ENCODE assay signal across 10 cellular contexts in genomic region chr15:82537351-82537908, GRCh38. TPM values are rescaled to one million over a fixed set of nuclear protein-coding genes. Genes with fewer than 3 reads are reported as not detected.
DNase-seq lines count a peak whose midpoint lies in the region; ATAC-seq and TF ChIP-seq lines count a peak whose summit lies in the region.
"Had no signal": no experiment of that assay in that cellular context is flagged by ENCODE, and none has a peak within 500 bp of the region (broad histone marks: within the 10 kb centered on the region; RNA-seq: fewer than 3 reads in every experiment).

No MANE protein-coding gene starts in this region.

- H3K4me1 ChIP-seq in CD4-positive, alpha-beta memory T cell (ENCODE audit: insufficient read depth, low read length) = peaks cover 26% of the 10 kb centered on the region
- H3K4me1 ChIP-seq in HEK293 (ENCODE audit: control insufficient read depth, insufficient read depth, low read length) (peaks cover 6% of the 10 kb centered on the region), mesodermal cell (ENCODE audit: control insufficient read depth, insufficient read depth, low read length, poor library complexity, severe bottlenecking) (peaks cover 10% of the 10 kb centered on the region), gastrocnemius medialis (peaks cover 8 to 11% of the 10 kb centered on the region in 2 donors)

- peak overlapping the region; percentile 83 for H3K27ac ChIP-seq in CD4-positive, alpha-beta memory T cell (ENCODE audit: low read depth, low read length)
- H3K27ac ChIP-seq in HEK293 (ENCODE audit: extremely low read depth, low read depth, low read length) = peak overlapping the region; percentile 27
- peak overlapping the region; percentile 62 for H3K27ac ChIP-seq in mesodermal cell (ENCODE audit: low read depth, low read length, severe bottlenecking)
- H3K27ac ChIP-seq in gastrocnemius medialis = peak overlapping the region in 2 of 4 donors; percentile 28 to 66

- no peaks in the 10 kb centered on the region for H3K27me3 Mint-ChIP-seq in CD4-positive, alpha-beta memory T cell
- H3K27me3 Mint-ChIP-seq in activated T-cell treated with anti-CD3 and anti-CD28 coated beads, Interleukin-2, amount 50 U/mL, for 72 hours (ENCODE audit: low read depth) = no peaks in the 10 kb centered on the region

- no peaks in the 10 kb centered on the region for H3K9me3 ChIP-seq in CD4-positive, alpha-beta memory T cell (ENCODE audit: control insufficient read depth in 1 of 2, low read length in 2 of 2)
- no peaks in the 10 kb centered on the region for H3K9me3 ChIP-seq in HEK293 (ENCODE audit: control insufficient read depth, insufficient read depth, low read depth, low read length)
- no peaks in the 10 kb centered on the region for H3K9me3 ChIP-seq in mesodermal cell (ENCODE audit: control insufficient read depth, low read length)
- no peaks in the 10 kb centered on the region for H3K9me3 ChIP-seq in gastrocnemius medialis

- no peak for TF ChIP-seq POLR2A in gastrocnemius medialis (IDR thresholded peaks at IDR 0.05)

- peaks cover 48 to 75% of the 10 kb centered on the region in 2 donors for H3K36me3 Mint-ChIP-seq in CD4-positive, alpha-beta memory T cell
- peaks cover 29 to 49% of the 10 kb centered on the region in 2 donors for H3K36me3 Mint-ChIP-seq in activated T-cell treated with anti-CD3 and anti-CD28 coated beads, Interleukin-2, amount 50 U/mL, for 72 hours (ENCODE audit: insufficient read depth in 2 of 2)

- H3K4me1 Mint-ChIP-seq in CD4-positive, alpha-beta memory T cell = peaks cover 12 to 39% (median 24%) of the 10 kb centered on the region in 4 donors
- peaks cover 51% of the 10 kb centered on the region for H3K4me1 Mint-ChIP-seq in activated T-cell treated with anti-CD3 and anti-CD28 coated beads, Interleukin-2, amount 50 U/mL, for 72 hours (ENCODE audit: low read depth)

- no peaks in the 10 kb centered on the region for H3K9me3 Mint-ChIP-seq in CD4-positive, alpha-beta memory T cell
- no peaks in the 10 kb centered on the region for H3K9me3 Mint-ChIP-seq in activated T-cell treated with anti-CD3 and anti-CD28 coated beads, Interleukin-2, amount 50 U/mL, for 72 hours

- WGBS in mesodermal cell (ENCODE audit: insufficient coverage in 2 of 2), 2 experiments = 93 to 100% methylated on average over 1 to 3 of the region's 4 CpGs

- H3K27ac Mint-ChIP-seq in CD4-positive, alpha-beta memory T cell = peak overlapping the region in 5 of 7 donors; percentile 63 to 98 (median 75)
- H3K27ac Mint-ChIP-seq in activated T-cell treated with anti-CD3 and anti-CD28 coated beads, Interleukin-2, amount 50 U/mL, for 72 hours = peak overlapping the region; percentile 94

- TF ChIP-seq CTCF in HEK293 (tag by site-specific recombination; IDR thresholded peaks at IDR 0.05) (no peak), gastrocnemius medialis (IDR thresholded peaks at IDR 0.05 in 4 of 5, conservative IDR thresholded peaks at IDR 0.05 in 1 of 5) (no peak)

- POLR2A ChIA-PET in CD4-positive, alpha-beta memory T cell (lab: Charles Lee; ENCODE audit: partially characterized antibody) = no interaction called here
- POLR2A ChIA-PET in HEK293 (lab: Yijun Ruan, JAX) = no interaction called here

- no peak for DNase-seq in CD4-positive, alpha-beta memory T cell
- DNase-seq in activated T-cell treated with anti-CD3 and anti-CD28 coated beads, Interleukin-2, amount 50 U/mL, for 72 hours = no peak
- no peak for DNase-seq in stimulated activated CD4-positive, alpha-beta T cell treated with anti-CD3 and anti-CD28 coated beads, Interleukin-4, amount 100 ng/mL, for 4 hours
- no peak for DNase-seq in NCI-H1092 (lab: John Stamatoyannopoulos, UW)
- DNase-seq in gastrocnemius medialis = no peak
- DNase-seq in NOMO-1 treated with DMSO at 0.1 percent for 48 hours (lab: John Stamatoyannopoulos, UW; ENCODE audit: unreplicated experiment) = no peak
- DNase-seq: activated gamma-delta T cell treated with Interleukin-2 at 50 U/mL for 16 hours, nucleus accumbens had no signal

- CTCF ChIA-PET in CD4-positive, alpha-beta memory T cell (lab: Charles Lee; ENCODE audit: partially characterized antibody) = interaction anchor here (1.5 to 3.3 kb wide), 2 partner anchors 9 to 463 kb away, joined by 4 to 11 read pairs; no protein-coding TSS in a partner anchor
- CTCF ChIA-PET in HEK293 (lab: Yijun Ruan, JAX) = interaction anchor here (1.1 kb wide), 1 partner anchor 9 kb away, joined by 3 read pairs; no protein-coding TSS in a partner anchor

- H3K27me3 ChIP-seq in CD4-positive, alpha-beta memory T cell (ENCODE audit: insufficient read depth, low read length) = no peaks in the 10 kb centered on the region
- no peaks in the 10 kb centered on the region for H3K27me3 ChIP-seq in gastrocnemius medialis

- intact Hi-C loops in CD4-positive, alpha-beta memory T cell (cut with micrococcal nuclease) = no loop called here
- intact Hi-C loops in gastrocnemius medialis (cut with DNase I; ENCODE audit: low total_unique reads) = loop anchor here (10.0 kb wide), 1 partner anchor 477 kb away; the partner anchor contains the start of gene C15orf40

- H3K4me3 ChIP-seq in CD4-positive, alpha-beta memory T cell (ENCODE audit: low read length in 2 of 2) = no peak overlapping the region
- H3K4me3 ChIP-seq in HEK293 (ENCODE audit: low read depth, low read length) (no peak overlapping the region), mesodermal cell (ENCODE audit: extremely low read depth, insufficient read depth, low read length, poor library complexity, severe bottlenecking) (no peak overlapping the region), gastrocnemius medialis (no peak overlapping the region)

- peak; percentile 11 to 22 for ATAC-seq in activated T-cell treated with anti-CD3 and anti-CD28 coated beads, Interleukin-2, amount 50 U/mL, for 72 hours (replicated peaks in 1 of 2)
- ATAC-seq in gastrocnemius medialis = no peak

- in situ Hi-C loops in gastrocnemius medialis (cut with MboI; ENCODE audit: low sequenced_read_pairs in 4 of 4) = loop anchor here (10.0 to 25.0 kb wide), 5 partner anchors 200 to 575 kb away; partner anchors contain the start of genes FSD2 (in 2 of the 4), WHAMM (in 2 of the 4), C15orf40 (in 1 of the 4) and TM6SF1 (in 1 of the 4)

- peak overlapping the region in 6 of 8 donors; percentile 36 to 68 (median 63) for H3K4me3 Mint-ChIP-seq in CD4-positive, alpha-beta memory T cell
- peak overlapping the region; percentile 94 to 95 for H3K4me3 Mint-ChIP-seq in activated T-cell treated with anti-CD3 and anti-CD28 coated beads, Interleukin-2, amount 50 U/mL, for 72 hours

- H3K36me3 ChIP-seq in CD4-positive, alpha-beta memory T cell (ENCODE audit: insufficient read depth, low read length) = peaks cover 34% of the 10 kb centered on the region
- H3K36me3 ChIP-seq in HEK293 (ENCODE audit: control insufficient read depth in 2 of 2, insufficient read depth in 1 of 2, low read length in 2 of 2) (peaks cover 38 to 70% of the 10 kb centered on the region in 2 experiments), mesodermal cell (ENCODE audit: control insufficient read depth, insufficient read depth, low read length) (peaks cover 61% of the 10 kb centered on the region), gastrocnemius medialis (peaks cover 0 to 46% of the 10 kb centered on the region in 2 donors)

TF ChIP-seq in HEK293, 187 proteins besides CTCF, POLR2A, EP300 and RAD21 (continues in another document):
- TF ChIP-seq YY1 (tag by site-specific recombination; IDR thresholded peaks at IDR 0.05) = no peak
- no peak for TF ChIP-seq ZXDB (tag by site-specific recombination; IDR thresholded peaks at IDR 0.05)
- TF ChIP-seq, protein P1, sequence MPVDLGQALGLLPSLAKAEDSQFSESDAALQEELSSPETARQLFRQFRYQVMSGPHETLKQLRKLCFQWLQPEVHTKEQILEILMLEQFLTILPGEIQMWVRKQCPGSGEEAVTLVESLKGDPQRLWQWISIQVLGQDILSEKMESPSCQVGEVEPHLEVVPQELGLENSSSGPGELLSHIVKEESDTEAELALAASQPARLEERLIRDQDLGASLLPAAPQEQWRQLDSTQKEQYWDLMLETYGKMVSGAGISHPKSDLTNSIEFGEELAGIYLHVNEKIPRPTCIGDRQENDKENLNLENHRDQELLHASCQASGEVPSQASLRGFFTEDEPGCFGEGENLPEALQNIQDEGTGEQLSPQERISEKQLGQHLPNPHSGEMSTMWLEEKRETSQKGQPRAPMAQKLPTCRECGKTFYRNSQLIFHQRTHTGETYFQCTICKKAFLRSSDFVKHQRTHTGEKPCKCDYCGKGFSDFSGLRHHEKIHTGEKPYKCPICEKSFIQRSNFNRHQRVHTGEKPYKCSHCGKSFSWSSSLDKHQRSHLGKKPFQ (tag by site-specific recombination; IDR thresholded peaks at IDR 0.05) = no peak
- TF ChIP-seq YY2 (tag by site-specific recombination; IDR thresholded peaks at IDR 0.05) = no peak
- no peak for TF ChIP-seq SP3 (tag by site-specific recombination; IDR thresholded peaks at IDR 0.05)
- no peak for TF ChIP-seq ZSCAN16 (tag by site-specific recombination; IDR thresholded peaks at IDR 0.05)
- no peak for TF ChIP-seq ZNF473 (tag by site-specific recombination; IDR thresholded peaks at IDR 0.05)
- no peak for TF ChIP-seq SCRT2 (tag by site-specific recombination; IDR thresholded peaks at IDR 0.05)
- TF ChIP-seq, protein P2, sequence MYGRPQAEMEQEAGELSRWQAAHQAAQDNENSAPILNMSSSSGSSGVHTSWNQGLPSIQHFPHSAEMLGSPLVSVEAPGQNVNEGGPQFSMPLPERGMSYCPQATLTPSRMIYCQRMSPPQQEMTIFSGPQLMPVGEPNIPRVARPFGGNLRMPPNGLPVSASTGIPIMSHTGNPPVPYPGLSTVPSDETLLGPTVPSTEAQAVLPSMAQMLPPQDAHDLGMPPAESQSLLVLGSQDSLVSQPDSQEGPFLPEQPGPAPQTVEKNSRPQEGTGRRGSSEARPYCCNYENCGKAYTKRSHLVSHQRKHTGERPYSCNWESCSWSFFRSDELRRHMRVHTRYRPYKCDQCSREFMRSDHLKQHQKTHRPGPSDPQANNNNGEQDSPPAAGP (tag by site-specific recombination; IDR thresholded peaks at IDR 0.05) = no peak

RNA-seq across cellular contexts. Expression of gene RPS17, which starts 2.8 kb away (rescaled TPM):
- total RNA-seq in CD4-positive, alpha-beta memory T cell = 1,000 to 10,000 TPM; 2,038 to 2,106 TPM
- 1,000 to 10,000 TPM; 1,310 to 1,371 TPM for polyA plus RNA-seq in CD4-positive, alpha-beta memory T cell
- 1,000 to 10,000 TPM; 2,812 to 2,932 TPM for total RNA-seq in activated T-cell treated with anti-CD3 and anti-CD28 coated beads, Interleukin-2, amount 50 U/mL, for 72 hours
- polyA plus RNA-seq in mesodermal cell (2013, experiment 1 of 2) = 2,929 TPM
- 2,830 TPM for polyA plus RNA-seq in mesodermal cell (2013, experiment 2 of 2)
- total RNA-seq in gastrocnemius medialis = 1,000 to 10,000 TPM; 1,547 to 2,112 (median 1,667) TPM

Comparison
In these comparisons a context has a peak if more than half of its experiments do, and no peak if none do; other contexts are left out.
1. ATAC-seq: peak in activated T-cell treated with anti-CD3 and anti-CD28 coated beads, Interleukin-2, amount 50 U/mL, for 72 hours (2 of 2); none in gastrocnemius medialis (0 of 2).